In genomic region chrX:155718964-155719586, GRCh38 we compare ENCODE assay signal across 18 cellular contexts.
DNase-seq lines count a peak whose midpoint lies in the region; TF ChIP-seq lines count a peak whose summit lies in the region.
"Had no signal": no experiment of that assay in that cellular context is flagged by ENCODE, and none has a peak within 500 bp of the region (broad histone marks: within the 10 kb centered on the region; RNA-seq: fewer than 3 reads in every experiment).

No MANE protein-coding gene starts in this region.

- no peaks in the 10 kb centered on the region for H3K9me3 ChIP-seq in HEK293 (ENCODE audit: control insufficient read depth, insufficient read depth, low read depth, low read length)
- H3K9me3 ChIP-seq in neuronal stem cell (replicated peaks in 1 of 2; ENCODE audit: control insufficient read depth in 2 of 2, insufficient read depth in 1 of 2, low read depth in 1 of 2, low read length in 2 of 2): peaks cover 0 to 13% of the 10 kb centered on the region in 2 donors
- H3K9me3 ChIP-seq: upper lobe of left lung had no signal

- H3K4me3 ChIP-seq in HEK293 (ENCODE audit: low read depth, low read length): no peak overlapping the region
- peak overlapping the region in 1 of 2 donors; percentile 11 for H3K4me3 ChIP-seq in neuronal stem cell (ENCODE audit: low read length in 2 of 2)
- H3K4me3 ChIP-seq in coronary artery: no peak overlapping the region
- H3K4me3 ChIP-seq: gastroesophageal sphincter, neural progenitor cell, upper lobe of left lung had no signal

- H3K27ac ChIP-seq in HEK293 (ENCODE audit: extremely low read depth, low read depth, low read length) (no peak overlapping the region), neuronal stem cell (replicated peaks; ENCODE audit: low read length) (no peak overlapping the region), coronary artery (no peak overlapping the region)
- H3K27ac ChIP-seq: gastroesophageal sphincter, neural progenitor cell, upper lobe of left lung had no signal

- no peak overlapping the region for H3K18ac ChIP-seq in neuronal stem cell (ENCODE audit: low read length)

- H3K79me1 ChIP-seq in neuronal stem cell (ENCODE audit: low read depth, low read length): no peaks in the 10 kb centered on the region

- no peak overlapping the region for H4K8ac ChIP-seq in neuronal stem cell (ENCODE audit: low read depth, low read length)

- no peak overlapping the region for H2AFZ ChIP-seq in neuronal stem cell (ENCODE audit: low read length)
- H2AFZ ChIP-seq: neural progenitor cell had no signal

- no CpG with 5 or more reads among the region's 4 CpGs for WGBS in neuronal stem cell (ENCODE audit: extremely low coverage in 2 of 2, insufficient read length in 2 of 2, insufficient replicate concordance in 1 of 2), 2 donors

- no peak overlapping the region for H3K4me2 ChIP-seq in neuronal stem cell (ENCODE audit: insufficient read depth, low read length, poor library complexity, severe bottlenecking)
- H3K4me2 ChIP-seq: neural progenitor cell had no signal

- no peak overlapping the region for H3K23ac ChIP-seq in neuronal stem cell (ENCODE audit: low read depth, low read length, poor library complexity)

- CTCF ChIA-PET in HEK293 (lab: Yijun Ruan, JAX): no interaction called here

- DNase-seq in A172 (ENCODE audit: low spot score): peak; percentile 24
- peak; percentile 20 for DNase-seq in dedifferentiated amniotic fluid mesenchymal stem cell (ENCODE audit: extremely low spot score)
- no peak for DNase-seq in neuronal stem cell (ENCODE audit: low spot score)
- DNase-seq in coronary artery (ENCODE audit: low spot score): no peak
- DNase-seq in NCI-H2227 (lab: John Stamatoyannopoulos, UW; ENCODE audit: unreplicated experiment): no peak
- DNase-seq in HPDE6-E6E7 (ENCODE audit: extremely low spot score): no peak
- no peak for DNase-seq in stimulated activated CD4-positive, alpha-beta T cell treated with anti-CD3 and anti-CD28 coated beads, Interleukin-15, amount 100 ng/mL, for 24 hours
- DNase-seq: activated CD4-positive, alpha-beta T cell treated with anti-CD3 and anti-CD28 coated beads for 4 hours; caudate nucleus; COR-L47; Kasumi-1; NCI-H1436 treated with DMSO at 0.1 percent for 48 hours; NCI-H345; T-helper 9 cell; upper lobe of left lung had no signal

- H2BK12ac ChIP-seq in neuronal stem cell (ENCODE audit: low read length): no peak overlapping the region

- H3K4ac ChIP-seq in neuronal stem cell (ENCODE audit: low read length): no peak overlapping the region

- POLR2A ChIA-PET in HEK293 (lab: Yijun Ruan, JAX): no interaction called here

- no peak overlapping the region for H4K91ac ChIP-seq in neuronal stem cell (ENCODE audit: low read depth, low read length, poor library complexity)

- no peak overlapping the region for H3K9ac ChIP-seq in neuronal stem cell (ENCODE audit: low read depth, low read length, poor library complexity)
- H3K9ac ChIP-seq: neural progenitor cell had no signal

- H3K4me1 ChIP-seq in HEK293 (ENCODE audit: control insufficient read depth, insufficient read depth, low read length) (no peaks in the 10 kb centered on the region), neuronal stem cell (ENCODE audit: control insufficient read depth in 2 of 2, insufficient read depth in 1 of 2, low read depth in 1 of 2, low read length in 2 of 2) (no peaks in the 10 kb centered on the region)
- H3K4me1 ChIP-seq: neural progenitor cell, upper lobe of left lung had no signal

- no peak overlapping the region for H2BK120ac ChIP-seq in neuronal stem cell (ENCODE audit: low read depth, low read length)

- H2BK5ac ChIP-seq in neuronal stem cell (ENCODE audit: low read length): no peak overlapping the region

- peak overlapping the region; percentile 56 for H3K14ac ChIP-seq in neuronal stem cell (ENCODE audit: low read length)

- TF ChIP-seq CTCF in HEK293 (tag by site-specific recombination; IDR thresholded peaks at IDR 0.05): no peak
- no peak for TF ChIP-seq CTCF in coronary artery (IDR thresholded peaks at IDR 0.05)

- H3K27me3 ChIP-seq in neuronal stem cell (ENCODE audit: control insufficient read depth in 3 of 3, insufficient read depth in 3 of 3, low read depth in 1 of 3, low read length in 3 of 3): no peaks in the 10 kb centered on the region
- H3K27me3 ChIP-seq: gastroesophageal sphincter, neural progenitor cell, upper lobe of left lung had no signal

- no peak overlapping the region for H2BK15ac ChIP-seq in neuronal stem cell (ENCODE audit: low read length)

- H2AK5ac ChIP-seq in neuronal stem cell (ENCODE audit: low read depth, low read length): no peak overlapping the region

- no peaks in the 10 kb centered on the region for H3K36me3 ChIP-seq in HEK293 (ENCODE audit: control insufficient read depth in 2 of 2, insufficient read depth in 1 of 2, low read length in 2 of 2)
- no peaks in the 10 kb centered on the region for H3K36me3 ChIP-seq in neuronal stem cell (replicated peaks in 1 of 2; ENCODE audit: control insufficient read depth in 2 of 2, insufficient read depth in 2 of 2, low read length in 2 of 2)
- H3K36me3 ChIP-seq: gastroesophageal sphincter, neural progenitor cell, upper lobe of left lung had no signal

TF ChIP-seq in HEK293, 187 proteins besides CTCF, POLR2A, EP300 and RAD21:
- TF ChIP-seq SCRT2 (tag by site-specific recombination; IDR thresholded peaks at IDR 0.05): no peak
- no peak for TF ChIP-seq ZNF121 (tag by site-specific recombination; IDR thresholded peaks at IDR 0.05)
- TF ChIP-seq, protein P1, sequence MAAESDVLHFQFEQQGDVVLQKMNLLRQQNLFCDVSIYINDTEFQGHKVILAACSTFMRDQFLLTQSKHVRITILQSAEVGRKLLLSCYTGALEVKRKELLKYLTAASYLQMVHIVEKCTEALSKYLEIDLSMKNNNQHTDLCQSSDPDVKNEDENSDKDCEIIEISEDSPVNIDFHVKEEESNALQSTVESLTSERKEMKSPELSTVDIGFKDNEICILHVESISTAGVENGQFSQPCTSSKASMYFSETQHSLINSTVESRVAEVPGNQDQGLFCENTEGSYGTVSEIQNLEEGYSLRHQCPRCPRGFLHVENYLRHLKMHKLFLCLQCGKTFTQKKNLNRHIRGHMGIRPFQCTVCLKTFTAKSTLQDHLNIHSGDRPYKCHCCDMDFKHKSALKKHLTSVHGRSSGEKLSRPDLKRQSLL (tag by site-specific recombination; IDR thresholded peaks at IDR 0.05): no peak
- TF ChIP-seq ZNF629 (tag by site-specific recombination; IDR thresholded peaks at IDR 0.05): no peak
- TF ChIP-seq GLIS1 (tag by site-specific recombination; IDR thresholded peaks at IDR 0.05): peak; percentile 48; the same call in 1 of the 2 replicates
- TF ChIP-seq ZNF830 (tag by site-specific recombination; IDR thresholded peaks at IDR 0.05; ENCODE audit: low read depth): no peak
- no peak for TF ChIP-seq ZNF791 (tag by site-specific recombination; IDR thresholded peaks at IDR 0.05)
- TF ChIP-seq, protein P2, sequence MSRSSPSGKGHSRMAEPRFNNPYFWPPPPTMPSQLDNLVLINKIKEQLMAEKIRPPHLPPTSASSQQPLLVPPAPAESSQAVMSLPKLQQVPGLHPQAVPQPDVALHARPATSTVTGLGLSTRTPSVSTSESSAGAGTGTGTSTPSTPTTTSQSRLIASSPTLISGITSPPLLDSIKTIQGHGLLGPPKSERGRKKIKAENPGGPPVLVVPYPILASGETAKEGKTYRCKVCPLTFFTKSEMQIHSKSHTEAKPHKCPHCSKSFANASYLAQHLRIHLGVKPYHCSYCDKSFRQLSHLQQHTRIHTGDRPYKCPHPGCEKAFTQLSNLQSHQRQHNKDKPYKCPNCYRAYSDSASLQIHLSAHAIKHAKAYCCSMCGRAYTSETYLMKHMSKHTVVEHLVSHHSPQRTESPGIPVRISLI (tag by site-specific recombination; IDR thresholded peaks at IDR 0.05): no peak

Comparison
In these comparisons a context has a peak if more than half of its experiments do, and no peak if none do; other contexts are left out.
1. DNase-seq: peak in A172 (single experiment) and dedifferentiated amniotic fluid mesenchymal stem cell (single experiment); none in neuronal stem cell (single experiment), coronary artery (single experiment), NCI-H2227 (single experiment), HPDE6-E6E7 (single experiment) and stimulated activated CD4-positive, alpha-beta T cell treated with anti-CD3 and anti-CD28 coated beads, Interleukin-15, amount 100 ng/mL, for 24 hours (single experiment).